25 cellular contexts compared by ENCODE assay signal in the genomic region with DNA sequence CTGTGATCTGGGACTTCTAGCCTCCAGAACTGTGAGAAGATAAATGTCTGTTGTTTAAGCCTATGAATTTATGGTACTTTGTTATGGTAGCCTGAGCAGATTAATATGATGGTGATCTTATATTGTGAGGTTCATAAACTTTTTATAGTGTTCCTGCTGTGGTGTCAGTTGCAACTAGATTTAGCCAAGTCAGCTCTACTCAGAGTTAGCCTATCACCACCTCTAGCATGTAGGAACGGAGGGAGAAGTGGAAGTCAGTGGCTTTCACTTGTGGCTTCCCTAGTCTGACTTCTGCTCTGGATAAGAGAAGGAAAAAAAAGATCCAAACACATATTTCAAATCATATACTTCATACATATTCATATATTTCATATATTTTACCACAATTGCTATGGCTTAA. TPM values are rescaled to one million over a fixed set of nuclear protein-coding genes. Genes with fewer than 3 reads are reported as not detected.
DNase-seq lines count a peak whose midpoint lies in the region; ATAC-seq and TF ChIP-seq lines count a peak whose summit lies in the region.
"Had no signal": no experiment of that assay in that cellular context is flagged by ENCODE, and none has a peak within 500 bp of the region (broad histone marks: within the 10 kb centered on the region; RNA-seq: fewer than 3 reads in every experiment).

No MANE protein-coding gene starts in this region.

- peak; percentile 49 for ATAC-seq in left ventricle myocardium superior
- ATAC-seq in Right ventricle myocardium inferior: no peak
- peak; percentile 54 for ATAC-seq in left lung
- no peak for ATAC-seq in GM21786 (IDR thresholded peaks at IDR 0.05; ENCODE audit: unreplicated experiment)
- no peak for ATAC-seq in GM23338
- ATAC-seq: Panc1 had no signal

- DNase-seq in left ventricle myocardium superior: no peak
- no peak for DNase-seq in Right ventricle myocardium inferior (ENCODE audit: missing footprints)
- peak; percentile 68 for DNase-seq in SIG-M5 treated with dmso at 0.1 percent for 504 hours (lab: John Stamatoyannopoulos, UW; ENCODE audit: unreplicated experiment)
- no peak for DNase-seq in left lung
- DNase-seq in MG63: no peak
- DNase-seq in HAP-1 (ENCODE audit: low spot score in 2 of 2): no peak
- DNase-seq in GM23338 (ENCODE audit: low spot score): no peak
- DNase-seq: activated CD4-positive, alpha-beta memory T cell treated with anti-CD3 and anti-CD28 coated beads, Interleukin-2, amount 10 ng/mL, durations not matched to agents 7 days and 5 days; activated CD4-positive, CD25-positive, alpha-beta regulatory T cell; adrenal gland; brain microvascular endothelial cell; effector CD8-positive, alpha-beta T cell; foreskin fibroblast; immature natural killer cell; KBM-7; NCI-H1105 treated with DMSO at 0.1 percent for 48 hours; NCI-H2081 treated with DMSO at 0.1 percent for 48 hours; NCI-H446; stimulated activated CD4-positive, alpha-beta T cell treated with anti-CD3 and anti-CD28 coated beads, Interleukin-2, amount 100 ng/mL, for 48 hours; stimulated activated naive CD4-positive, alpha-beta T cell treated with Interleukin-2 at 50 U/mL for 16 hours had no signal

- no peaks in the 10 kb centered on the region for H3K9me2 ChIP-seq in GM23338 (ENCODE audit: insufficient read depth)

- peaks cover 2% of the 10 kb centered on the region; the same call in 2 of the 3 replicates for H3K4me1 Mint-ChIP-seq in GM23338

- TF ChIP-seq CTCF in left lung (IDR thresholded peaks at IDR 0.05): no peak
- no peak for TF ChIP-seq CTCF in GM23338 (conservative IDR thresholded peaks at IDR 0.05; ENCODE audit: low read depth in 2 of 2)

- H3K4me3 Mint-ChIP-seq in GM23338: no peak overlapping the region
- H3K4me3 Mint-ChIP-seq: activated CD4-positive, alpha-beta memory T cell treated with anti-CD3 and anti-CD28 coated beads, Interleukin-2, amount 10 ng/mL, durations not matched to agents 7 days and 5 days; immature natural killer cell had no signal

- H3K79me2 ChIP-seq in GM23338 (replicated peaks; ENCODE audit: insufficient read depth): peaks cover 33% of the 10 kb centered on the region

- no peaks in the 10 kb centered on the region for H3F3A ChIP-seq in GM23338 (replicated peaks; ENCODE audit: low read depth)

- H3K36me3 Mint-ChIP-seq in GM23338 (ENCODE audit: low read depth): peaks cover 8% of the 10 kb centered on the region; the same call in 2 of the 3 replicates

- H3K4me3 ChIP-seq in left lung (no peak overlapping the region), MG63 (no peak overlapping the region), HAP-1 (no peak overlapping the region), GM23338 (no peak overlapping the region)
- H3K4me3 ChIP-seq: adrenal gland, BLaER1, hepatocyte, lung had no signal

- no peaks in the 10 kb centered on the region for H3K9me3 ChIP-seq in left lung
- H3K9me3 ChIP-seq in MG63: no peaks in the 10 kb centered on the region
- H3K9me3 ChIP-seq in HAP-1: no peaks in the 10 kb centered on the region
- H3K9me3 ChIP-seq: adrenal gland, BLaER1 had no signal

- peaks cover 2% of the 10 kb centered on the region for H3K27me3 Mint-ChIP-seq in GM23338 (ENCODE audit: insufficient read depth, low read depth, poor library complexity)
- H3K27me3 Mint-ChIP-seq: activated CD4-positive, alpha-beta memory T cell treated with anti-CD3 and anti-CD28 coated beads, Interleukin-2, amount 10 ng/mL, durations not matched to agents 7 days and 5 days had no signal

- H3K4me1 ChIP-seq in left lung: peaks cover 0 to 10% of the 10 kb centered on the region in 2 donors
- H3K4me1 ChIP-seq in HAP-1: no peaks in the 10 kb centered on the region
- H3K4me1 ChIP-seq in GM23338 (ENCODE audit: insufficient read depth): peaks cover 1% of the 10 kb centered on the region; the same call in 1 of the 2 replicates

- H3K4me2 ChIP-seq in GM23338: no peak overlapping the region
- H3K4me2 ChIP-seq: BLaER1, hepatocyte had no signal

- no peaks in the 10 kb centered on the region for H3K9me3 Mint-ChIP-seq in GM23338
- H3K9me3 Mint-ChIP-seq: activated CD4-positive, alpha-beta memory T cell treated with anti-CD3 and anti-CD28 coated beads, Interleukin-2, amount 10 ng/mL, durations not matched to agents 7 days and 5 days; immature natural killer cell had no signal

- no peak overlapping the region for H2AFZ ChIP-seq in GM23338
- H2AFZ ChIP-seq: hepatocyte had no signal

- intact Hi-C loops in left ventricle myocardium superior (cut with micrococcal nuclease): no loop called here
- intact Hi-C loops in Right ventricle myocardium inferior (cut with DNase I): no loop called here
- intact Hi-C loops in left lung (cut with DNase I): no loop called here

- peaks cover 0 to 9% of the 10 kb centered on the region in 2 donors for H3K36me3 ChIP-seq in left lung
- peaks cover 23% of the 10 kb centered on the region for H3K36me3 ChIP-seq in MG63
- H3K36me3 ChIP-seq in HAP-1 (replicated peaks): 0 out of 2 replicates have a peak, but pooled peaks cover 11% of the 10 kb centered on the region
- 0 out of 2 replicates have a peak, but pooled peaks cover 7% of the 10 kb centered on the region for H3K36me3 ChIP-seq in GM23338 (ENCODE audit: insufficient read depth)
- H3K36me3 ChIP-seq: adrenal gland, brain microvascular endothelial cell had no signal

- no peaks in the 10 kb centered on the region for H3K27me3 ChIP-seq in left lung
- H3K27me3 ChIP-seq in MG63: no peaks in the 10 kb centered on the region
- no peaks in the 10 kb centered on the region for H3K27me3 ChIP-seq in HAP-1 (ENCODE audit: low read depth)
- no peaks in the 10 kb centered on the region for H3K27me3 ChIP-seq in GM23338 (ENCODE audit: insufficient read depth)
- H3K27me3 ChIP-seq: adrenal gland, BLaER1, brain microvascular endothelial cell, hepatocyte had no signal

- in situ Hi-C loops in HAP-1 (cut with MboI; ENCODE audit: low sequenced_read_pairs): no loop called here

- H3K27ac ChIP-seq in left lung (no peak overlapping the region), GM23338 (ENCODE audit: low read depth) (no peak overlapping the region)
- H3K27ac ChIP-seq: adrenal gland, BLaER1, brain microvascular endothelial cell, hepatocyte had no signal

- no peak overlapping the region for H3K27ac Mint-ChIP-seq in GM23338
- H3K27ac Mint-ChIP-seq: activated CD4-positive, alpha-beta memory T cell treated with anti-CD3 and anti-CD28 coated beads, Interleukin-2, amount 10 ng/mL, durations not matched to agents 7 days and 5 days had no signal

- no peaks in the 10 kb centered on the region for H4K20me1 ChIP-seq in GM23338 (replicated peaks; ENCODE audit: insufficient read depth)

TF ChIP-seq in GM23338, 12 proteins besides CTCF, POLR2A, EP300 and RAD21:
- TF ChIP-seq STAT1 (IDR thresholded peaks at IDR 0.05; ENCODE audit: unreplicated experiment) (no peak), ZNF114 (CRISPR knock-in tag; IDR thresholded peaks at IDR 0.05) (no peak), POLR2AphosphoS5 (IDR thresholded peaks at IDR 0.05; ENCODE audit: low read depth) (no peak), EZH2phosphoT487 (IDR thresholded peaks at IDR 0.05; ENCODE audit: unreplicated experiment) (no peak), JUNB (IDR thresholded peaks at IDR 0.05; ENCODE audit: unreplicated experiment) (no peak)

RNA-seq across cellular contexts. Expression of a gene that starts 6.6 kb away (rescaled TPM):
- total RNA-seq in left ventricle myocardium superior (2.1 TPM), Right ventricle myocardium inferior (3.0 TPM), left lung (10 to 100 TPM; 10.7 to 10.9 TPM)
- total RNA-seq in MG63 (2014; rRNA removed; shearing (Covaris generic); ENCODE audit: low replicate concordance): 13.3 and 29.0 TPM in 2 replicates
- 25.2 and 25.9 TPM in 2 replicates for total RNA-seq in GM23338 (2014; rRNA removed; shearing (Covaris generic))
- 12.9 and 16.2 TPM in 2 replicates for polyA plus RNA-seq in GM23338 (2016; fragmentation: Nextera tagmentation; extraction: Ambion mirVana)

Comparison
In these comparisons a context has a peak if more than half of its experiments do, and no peak if none do; other contexts are left out.
1. ATAC-seq: peak in left ventricle myocardium superior (single experiment) and left lung (single experiment); none in Right ventricle myocardium inferior (single experiment), GM21786 (single experiment) and GM23338 (single experiment).